13 cellular contexts compared by ENCODE assay signal in the genomic region with DNA sequence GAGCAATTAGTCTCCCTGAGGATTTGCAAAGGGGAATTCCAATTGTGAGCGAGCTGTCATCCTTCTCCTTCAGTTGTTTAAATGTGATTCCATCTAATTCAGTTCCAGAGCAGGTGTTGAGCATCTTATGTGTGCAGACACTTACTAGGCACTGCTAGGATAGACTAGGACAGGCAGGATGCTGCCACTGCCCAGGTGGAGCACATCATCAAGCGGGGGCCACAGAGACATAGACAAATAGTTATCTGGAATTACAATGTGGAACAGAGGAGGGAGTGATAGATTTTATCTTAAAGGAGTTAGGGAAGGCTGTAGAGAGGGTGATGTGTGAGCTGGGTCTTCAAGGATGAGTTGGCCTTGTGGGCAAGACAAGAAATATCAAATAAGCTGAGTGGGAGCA. TPM values are rescaled to one million over a fixed set of nuclear protein-coding genes. Genes with fewer than 3 reads are reported as not detected.
A peak's percentile ranks its signal among the peaks of the same experiment; 100 is the strongest.
DNase-seq lines count a peak whose midpoint lies in the region; ATAC-seq, FAIRE-seq and TF ChIP-seq lines count a peak whose summit lies in the region.
"Had no signal": no experiment of that assay in that cellular context is flagged by ENCODE, and none has a peak within 500 bp of the region (broad histone marks: within the 10 kb centered on the region; RNA-seq: fewer than 3 reads in every experiment).

No MANE protein-coding gene starts in this region.

- H3K27me3 ChIP-seq in hepatocyte: no peaks in the 10 kb centered on the region
- no peaks in the 10 kb centered on the region for H3K27me3 ChIP-seq in sigmoid colon
- H3K27me3 ChIP-seq in foreskin keratinocyte: no peaks in the 10 kb centered on the region
- H3K27me3 ChIP-seq: BLaER1 had no signal

- no peaks in the 10 kb centered on the region for H3K9me3 ChIP-seq in A549
- no peaks in the 10 kb centered on the region for H3K9me3 ChIP-seq in hepatocyte (ENCODE audit: low read depth)
- no peaks in the 10 kb centered on the region for H3K9me3 ChIP-seq in sigmoid colon
- H3K9me3 ChIP-seq: BLaER1 had no signal

- ATAC-seq in A549 (no peak), GM18502 (IDR thresholded peaks at IDR 0.05; ENCODE audit: poor library complexity, unreplicated experiment) (peak; percentile 8), foreskin keratinocyte (no peak)
- ATAC-seq: esophagus mucosa, HCT116 had no signal

- no peak for FAIRE-seq in A549 (lab: Jason Lieb, UNC)

- intact Hi-C loops in sigmoid colon (cut with DNase I): no loop called here

- no peaks in the 10 kb centered on the region for H4K20me1 ChIP-seq in hepatocyte (ENCODE audit: insufficient read depth, poor library complexity, severe bottlenecking)
- H4K20me1 ChIP-seq: BLaER1 had no signal

- peak overlapping the region; percentile 4 to 39; a peak in 3 of 6 replicates for H3K27ac ChIP-seq in A549
- H3K27ac ChIP-seq in hepatocyte: peak overlapping the region; percentile 27
- H3K27ac ChIP-seq in sigmoid colon: peak overlapping the region in 2 of 4 donors; percentile 26 to 59
- no peak overlapping the region for H3K27ac ChIP-seq in foreskin keratinocyte
- H3K27ac ChIP-seq: BLaER1 had no signal

- CTCF ChIA-PET in A549 (lab: Yijun Ruan, JAX): no interaction called here

- DNase-seq in A549 (ENCODE audit: low read depth in 1 of 2, low spot score in 1 of 2): no peak
- peak; percentile 50 to 59 for DNase-seq in activated T-cell treated with anti-CD3 and anti-CD28 coated beads, Interleukin-2, amount 50 U/mL, for 48 hours
- DNase-seq in hepatocyte (ENCODE audit: low spot score): no peak
- DNase-seq in sigmoid colon: no peak
- DNase-seq in foreskin keratinocyte: no peak
- no peak for DNase-seq in ureter (ENCODE audit: low spot score)
- no peak for DNase-seq in SKM-1 (lab: John Stamatoyannopoulos, UW; ENCODE audit: unreplicated experiment)
- DNase-seq: NCI-H1092, NCI-H526 treated with DMSO at 0.1 percent for 48 hours had no signal

- H3K4me2 ChIP-seq in A549: no peak overlapping the region
- H3K4me2 ChIP-seq in hepatocyte: no peak overlapping the region
- H3K4me2 ChIP-seq: BLaER1 had no signal

- H3K36me3 ChIP-seq in hepatocyte (replicated peaks; ENCODE audit: insufficient read depth, low read depth) (no peaks in the 10 kb centered on the region), sigmoid colon (no peaks in the 10 kb centered on the region)
- H3K36me3 ChIP-seq: BLaER1 had no signal

- WGBS in A549 (ENCODE audit: missing lambda C conversion rate): 85% methylated on average over 2 of the region's 2 CpGs
- 93% methylated on average over 2 of the region's 2 CpGs for WGBS in hepatocyte (ENCODE audit: low lambda C conversion rate, missing lambda C conversion rate)
- WGBS in sigmoid colon, 2 donors: 90 to 91% methylated on average over 2 of the region's 2 CpGs

- POLR2A ChIA-PET in A549 (lab: Yijun Ruan, JAX): no interaction called here

- H3K4me1 ChIP-seq in A549 (peaks cover 30% of the 10 kb centered on the region; the same call in 2 of the 3 replicates), hepatocyte (ENCODE audit: insufficient read depth) (peaks cover 6% of the 10 kb centered on the region), sigmoid colon (peaks cover 0 to 32% (median 24%) of the 10 kb centered on the region in 4 donors), foreskin keratinocyte (peaks cover 9% of the 10 kb centered on the region)

- TF ChIP-seq RAD21 in A549 (conservative IDR thresholded peaks at IDR 0.05 in 1 of 2, IDR thresholded peaks at IDR 0.05 in 1 of 2): no peak

- no peak overlapping the region for H2AFZ ChIP-seq in hepatocyte

- H3K4me3 ChIP-seq in A549 (no peak overlapping the region), hepatocyte (no peak overlapping the region), sigmoid colon (no peak overlapping the region)
- H3K4me3 ChIP-seq: BLaER1 had no signal

- no peaks in the 10 kb centered on the region for H3K79me2 ChIP-seq in hepatocyte

- TF ChIP-seq CTCF in A549 (IDR thresholded peaks at IDR 0.05) (no peak), hepatocyte (IDR thresholded peaks at IDR 0.05; ENCODE audit: poor library complexity) (no peak), sigmoid colon (IDR thresholded peaks at IDR 0.05) (no peak), foreskin keratinocyte (conservative IDR thresholded peaks at IDR 0.05) (no peak)

- H3K9me2 ChIP-seq in hepatocyte (replicated peaks; ENCODE audit: insufficient read depth): no peaks in the 10 kb centered on the region

- TF ChIP-seq POLR2A in A549 (IDR thresholded peaks at IDR 0.05; ENCODE audit: low read length) (no peak), sigmoid colon (IDR thresholded peaks at IDR 0.05) (no peak)

- TF ChIP-seq EP300 in A549 (IDR thresholded peaks at IDR 0.05) (no peak), sigmoid colon (IDR thresholded peaks at IDR 0.05) (no peak)

TF ChIP-seq in A549, 52 proteins besides CTCF, POLR2A, EP300 and RAD21:
- TF ChIP-seq SREBF2 (IDR thresholded peaks at IDR 0.05) (no peak), KDM1A (IDR thresholded peaks at IDR 0.05; ENCODE audit: low read depth) (no peak)

RNA-seq across cellular contexts. Expression of a gene that starts 55.9 kb away (rescaled TPM):
- polyA plus RNA-seq in A549 (2011; rRNA removed) (11.7 and 16.8 TPM in 2 replicates), A549 (2017; fragmentation: RNase III; extraction: RNeasy Plus Mini Kit Qiagen cat#74134 plus additional on column Dnase treatment) (9.4 to 10.1 TPM (median 9.6 TPM) in 3 replicates), hepatocyte (3.9 and 7.3 TPM in 2 replicates), sigmoid colon (1 to 10 TPM in 2 of 3 donors, under 1 TPM in 1; 0.60 to 5.1 (median 1.4) TPM), foreskin keratinocyte (4.5 and 6.6 TPM in 2 replicates)
- polyA plus RNA-seq in A549 (2012; cell fraction: cytosol; rRNA removed): 4.1 and 4.2 TPM in 2 replicates
- 3.1 and 3.6 TPM in 2 replicates for polyA plus RNA-seq in A549 (2012; cell fraction: nucleus; rRNA removed)
- polyA minus RNA-seq in A549 (2011; rRNA and poly(A)+ RNA removed): 2.4 and 3.4 TPM in 2 replicates
- total RNA-seq in hepatocyte (5.9 and 8.0 TPM in 2 replicates), sigmoid colon (1 to 10 TPM in 3 of 4 donors, under 1 TPM in 1; 0.36 to 5.0 (median 2.1) TPM), foreskin keratinocyte (11.7 and 12.7 TPM in 2 replicates), ureter (4.9 TPM)

Comparison
In these comparisons a context has a peak if more than half of its experiments do, and no peak if none do; other contexts are left out.
1. DNase-seq: peak in activated T-cell treated with anti-CD3 and anti-CD28 coated beads, Interleukin-2, amount 50 U/mL, for 48 hours (2 of 2); none in A549 (0 of 2), hepatocyte (single experiment), sigmoid colon (single experiment), foreskin keratinocyte (0 of 2), ureter (single experiment) and SKM-1 (single experiment).